1 cellular context compared by ENCODE assay signal in genomic region chr15:57259511-57260143, GRCh38.
TF ChIP-seq lines count a peak whose summit lies in the region.

No MANE protein-coding gene starts in this region.

TF ChIP-seq in GM12878, 131 proteins besides CTCF, POLR2A, EP300 and RAD21 (continued from another document and continues in another):
- TF ChIP-seq USF2 (IDR thresholded peaks at IDR 0.05; ENCODE audit: borderline replicate concordance, low read depth, low read length): no peak
- 0 out of 2 replicates have a peak, but pooled peaks have one; percentile 38 for TF ChIP-seq ZNF592 (IDR thresholded peaks at IDR 0.05)
- no peak for TF ChIP-seq LARP7 (IDR thresholded peaks at IDR 0.05)
- no peak for TF ChIP-seq SMC3 (IDR thresholded peaks at IDR 0.05; ENCODE audit: borderline replicate concordance, low read length)
- no peak for TF ChIP-seq BRCA1 (IDR thresholded peaks at IDR 0.05; ENCODE audit: low read depth, low read length)
- TF ChIP-seq NRF1 (conservative IDR thresholded peaks at IDR 0.05; ENCODE audit: low read depth, low read length): no peak
- TF ChIP-seq MTA2 (IDR thresholded peaks at IDR 0.05; ENCODE audit: low read depth): peak; percentile 57
- TF ChIP-seq PAX5 (IDR thresholded peaks at IDR 0.05; ENCODE audit: borderline replicate concordance, low read depth, low read length): no peak
- TF ChIP-seq MYB (IDR thresholded peaks at IDR 0.05; ENCODE audit: borderline replicate concordance, low read depth, low read length): no peak
- TF ChIP-seq TCF12 (IDR thresholded peaks at IDR 0.05; ENCODE audit: low read depth, low read length): peak; percentile 80; the same call in 1 of the 2 replicates
- TF ChIP-seq SUPT20H (IDR thresholded peaks at IDR 0.05; ENCODE audit: borderline replicate concordance, control insufficient read depth, low read depth, low read length): no peak
- TF ChIP-seq ZBTB4 (CRISPR knock-in tag; IDR thresholded peaks at IDR 0.05): no peak
- TF ChIP-seq ETV6 (conservative IDR thresholded peaks at IDR 0.05 in 1 of 2, IDR thresholded peaks at IDR 0.05 in 1 of 2; ENCODE audit: borderline replicate concordance in 1 of 2, low read depth in 1 of 2): no peak
- TF ChIP-seq NFYA (IDR thresholded peaks at IDR 0.05; ENCODE audit: borderline replicate concordance, low read depth, low read length): no peak
- TF ChIP-seq SUZ12 (IDR thresholded peaks at IDR 0.05; ENCODE audit: unreplicated experiment): no peak
- TF ChIP-seq PAX8 (IDR thresholded peaks at IDR 0.05): no peak
- no peak for TF ChIP-seq SREBF2 (IDR thresholded peaks at IDR 0.05; ENCODE audit: low read length)
- no peak for TF ChIP-seq YY1 (IDR thresholded peaks at IDR 0.05; ENCODE audit: low read depth, low read length)
- TF ChIP-seq ATF7 (IDR thresholded peaks at IDR 0.05; ENCODE audit: low read depth): peak; percentile 55; the same call in 1 of the 2 replicates
- TF ChIP-seq USF1 (IDR thresholded peaks at IDR 0.05; ENCODE audit: borderline replicate concordance, extremely low read length, insufficient read depth, low read depth, low read length): no peak
- TF ChIP-seq RELB (IDR thresholded peaks at IDR 0.05; ENCODE audit: low read depth): 0 out of 2 replicates have a peak, but pooled peaks have one; percentile 29
- TF ChIP-seq CEBPZ (IDR thresholded peaks at IDR 0.05; ENCODE audit: low read depth, low read length): no peak
- peak; percentile 36; the same call in 1 of the 2 replicates for TF ChIP-seq MLLT1 (IDR thresholded peaks at IDR 0.05)
- TF ChIP-seq CUX1 (IDR thresholded peaks at IDR 0.05; ENCODE audit: insufficient replicate concordance, low read depth, low read length): no peak
- 0 out of 2 replicates have a peak, but pooled peaks have one; percentile 39 for TF ChIP-seq GATAD2B (conservative IDR thresholded peaks at IDR 0.05; ENCODE audit: low read depth)
- TF ChIP-seq SMARCA5 (IDR thresholded peaks at IDR 0.05): no peak
- TF ChIP-seq HSF1 (IDR thresholded peaks at IDR 0.05; ENCODE audit: low read depth, low read length): no peak
- TF ChIP-seq FOS (IDR thresholded peaks at IDR 0.05; ENCODE audit: borderline replicate concordance, extremely low read depth, insufficient read length): no peak
- no peak for TF ChIP-seq RBBP5 (conservative IDR thresholded peaks at IDR 0.05)
- no peak for TF ChIP-seq NR2C2 (IDR thresholded peaks at IDR 0.05; ENCODE audit: borderline replicate concordance, control insufficient read depth, insufficient read length, low read depth)
- peak; percentile 19; the same call in 1 of the 3 replicates for TF ChIP-seq POU2F2 (IDR thresholded peaks at IDR 0.05; ENCODE audit: borderline replicate concordance, low read depth, low read length)
- TF ChIP-seq ZNF384 (IDR thresholded peaks at IDR 0.05; ENCODE audit: borderline replicate concordance, low read depth, low read length): no peak
- no peak for TF ChIP-seq ZNF217 (IDR thresholded peaks at IDR 0.05)
